9 cellular contexts compared by ENCODE assay signal in genomic region chr2:218230882-218231281, GRCh38. TPM values are rescaled to one million over a fixed set of nuclear protein-coding genes. Genes with fewer than 3 reads are reported as not detected.
A peak's percentile ranks its signal among the peaks of the same experiment; 100 is the strongest.
DNase-seq lines count a peak whose midpoint lies in the region; ATAC-seq, FAIRE-seq and TF ChIP-seq lines count a peak whose summit lies in the region.
"Had no signal": no experiment of that assay in that cellular context is flagged by ENCODE, and none has a peak within 500 bp of the region (broad histone marks: within the 10 kb centered on the region; RNA-seq: fewer than 3 reads in every experiment).

No MANE protein-coding gene starts in this region.

- TF ChIP-seq POLR2A in GM12891 (IDR thresholded peaks at IDR 0.05; ENCODE audit: low read depth, low read length), result no peak

- H3K27ac Mint-ChIP-seq in type B pancreatic cell, result peak overlapping the region; percentile 92

- no peaks in the 10 kb centered on the region for H3K9me3 Mint-ChIP-seq in type B pancreatic cell

- peak overlapping the region; percentile 65 for H3K4me3 Mint-ChIP-seq in type B pancreatic cell

- no peak overlapping the region for H2AFZ ChIP-seq in PC-9

- H3K4me3 ChIP-seq in PC-9, result no peak overlapping the region

- BruUV-seq in PC-9 (replicated peaks; lab: Mats Ljungman, UMichigan), result no TSS peak

- no peaks in the 10 kb centered on the region for H3K9me3 ChIP-seq in PC-9 (ENCODE audit: insufficient read depth, low read depth)

- H3K79me2 ChIP-seq in PC-9 (ENCODE audit: low read depth), result peaks cover 13% of the 10 kb centered on the region; the same call in 1 of the 2 replicates

- no peaks in the 10 kb centered on the region for H3K4me1 Mint-ChIP-seq in type B pancreatic cell (ENCODE audit: unreplicated experiment)

- H3K4me2 ChIP-seq in PC-9, result no peak overlapping the region

- DNase-seq in GM12891 (ENCODE audit: insufficient read length, low spot score), result no peak
- peak; percentile 36 for DNase-seq in SW480 (ENCODE audit: low spot score)
- DNase-seq in germinal center (ENCODE audit: low spot score), result peak; percentile 15
- DNase-seq in type B pancreatic cell (ENCODE audit: extremely low spot score, unreplicated experiment), result no peak
- no peak for DNase-seq in NCI-H2107 (lab: John Stamatoyannopoulos, UW)
- no peak for DNase-seq in PC-9

- peaks cover 32% of the 10 kb centered on the region for H3K4me1 ChIP-seq in PC-9 (replicated peaks; ENCODE audit: insufficient read depth)

- no peaks in the 10 kb centered on the region for H3K27me3 ChIP-seq in PC-9 (ENCODE audit: insufficient read depth, low read depth)

- H3F3A ChIP-seq in PC-9 (ENCODE audit: insufficient read depth, low read depth), result peaks cover 42% of the 10 kb centered on the region

- peak; percentile 40 for ATAC-seq in HG03064 (IDR thresholded peaks at IDR 0.05; ENCODE audit: low read depth, unreplicated experiment)

- H3K36me3 Mint-ChIP-seq in type B pancreatic cell, result peaks cover 42% of the 10 kb centered on the region

- 0 out of 2 replicates have a peak overlapping the region, but pooled peaks have one; percentile 36 for H3K27ac ChIP-seq in 22Rv1
- no peak overlapping the region for H3K27ac ChIP-seq in PC-9

- peak; percentile 80 for FAIRE-seq in GM12891 (lab: Jason Lieb, UNC)
- FAIRE-seq: H1 had no signal

- peaks cover 71% of the 10 kb centered on the region for H3K36me3 ChIP-seq in PC-9 (ENCODE audit: low read depth)

- H3K9me2 ChIP-seq in PC-9 (ENCODE audit: insufficient read depth), result no peaks in the 10 kb centered on the region

- TF ChIP-seq CTCF in 22Rv1 (IDR thresholded peaks at IDR 0.05) (peak; percentile 33), type B pancreatic cell (conservative IDR thresholded peaks at IDR 0.05) (peak; percentile 57), PC-9 (conservative IDR thresholded peaks at IDR 0.05) (no peak)

- POLR2A ChIA-PET in PC-9 (lab: Charles Lee; ENCODE audit: unreplicated experiment), result interaction anchor here (0.6 kb wide), 1 partner anchor 15 kb away, joined by 3 read pairs; no protein-coding TSS in a partner anchor

- intact Hi-C loops in PC-9 (cut with micrococcal nuclease; ENCODE audit: unreplicated experiment), result no loop called here

- no peaks in the 10 kb centered on the region for H3K27me3 Mint-ChIP-seq in type B pancreatic cell

- H4K20me1 ChIP-seq in PC-9 (ENCODE audit: insufficient read depth), result no peaks in the 10 kb centered on the region

- CTCF ChIA-PET in PC-9 (lab: Charles Lee), result no interaction called here

TF ChIP-seq in GM12891, 5 proteins besides CTCF, POLR2A, EP300 and RAD21:
- no peak for TF ChIP-seq POLR2AphosphoS5 (IDR thresholded peaks at IDR 0.05; ENCODE audit: low read depth, low read length)
- TF ChIP-seq POU2F2 (IDR thresholded peaks at IDR 0.05; ENCODE audit: low read depth, low read length), result no peak
- TF ChIP-seq PAX5 (IDR thresholded peaks at IDR 0.05; ENCODE audit: insufficient read depth, low read length, severe bottlenecking), result no peak
- no peak for TF ChIP-seq TAF1 (IDR thresholded peaks at IDR 0.05; ENCODE audit: low read depth, low read length)
- TF ChIP-seq SPI1 (IDR thresholded peaks at IDR 0.05; ENCODE audit: low read depth, low read length), result no peak

RNA-seq across cellular contexts. Expression of gene ARPC2, which starts 13.9 kb away (rescaled TPM):
- 389 TPM for polyA plus RNA-seq in GM12891 (2012; ENCODE audit: low read depth, missing spikeins)
- total RNA-seq in type B pancreatic cell (ENCODE audit: low replicate concordance) (211 and 384 TPM in 2 replicates), PC-9 (2021) (228 and 273 TPM in 2 replicates)

RNA-seq across cellular contexts. Expression of gene GPBAR1, which starts 29.9 kb away (rescaled TPM):
- 0.22 TPM for polyA plus RNA-seq in GM12891 (2012; ENCODE audit: low read depth, missing spikeins)
- total RNA-seq in type B pancreatic cell (ENCODE audit: low replicate concordance) (2.1 and 5.7 TPM in 2 replicates), PC-9 (2021) (0.20 and 0.22 TPM in 2 replicates)

RNA-seq across cellular contexts. Expression of gene AAMP, which starts 39.1 kb away (rescaled TPM):
- polyA plus RNA-seq in GM12891 (2012; ENCODE audit: low read depth, missing spikeins), result 59.1 TPM
- total RNA-seq in type B pancreatic cell (ENCODE audit: low replicate concordance) (82.2 and 97.8 TPM in 2 replicates), PC-9 (2021) (126 and 165 TPM in 2 replicates)

RNA-seq across cellular contexts. Expression of gene PNKD, which starts 39.4 kb away (rescaled TPM):
- 42.6 TPM for polyA plus RNA-seq in GM12891 (2012; ENCODE audit: low read depth, missing spikeins)
- total RNA-seq in type B pancreatic cell (ENCODE audit: low replicate concordance), result 58.4 and 66.4 TPM in 2 replicates
- 94.7 and 102 TPM in 2 replicates for total RNA-seq in PC-9 (2021)

Comparison
In these comparisons a context has a peak if more than half of its experiments do, and no peak if none do; other contexts are left out.
1. DNase-seq: peak in SW480 (single experiment) and germinal center (single experiment); none in GM12891 (single experiment), type B pancreatic cell (single experiment), NCI-H2107 (single experiment) and PC-9 (0 of 2).